In genomic region chr1:178497903-178498478, GRCh38 we compare ENCODE assay signal across 2 cellular contexts.
TF ChIP-seq lines count a peak whose summit lies in the region.

No MANE protein-coding gene starts in this region.

TF ChIP-seq in GM23338, 12 proteins besides CTCF, POLR2A, EP300 and RAD21:
- no peak for TF ChIP-seq ZNF462 (CRISPR knock-in tag; IDR thresholded peaks at IDR 0.05)

TF ChIP-seq in GM12878, 131 proteins besides CTCF, POLR2A, EP300 and RAD21:
- TF ChIP-seq NBN (IDR thresholded peaks at IDR 0.05) (no peak), FOXM1 (IDR thresholded peaks at IDR 0.05; ENCODE audit: low read depth, low read length) (no peak), TAF1 (IDR thresholded peaks at IDR 0.05; ENCODE audit: borderline replicate concordance, low read depth, low read length) (no peak), GABPA (IDR thresholded peaks at IDR 0.05; ENCODE audit: low read depth) (no peak), POLR2AphosphoS5 (IDR thresholded peaks at IDR 0.05; ENCODE audit: low read length) (no peak), CHD1 (IDR thresholded peaks at IDR 0.05; ENCODE audit: low read depth, low read length) (no peak), MAX (IDR thresholded peaks at IDR 0.05; ENCODE audit: low read depth, low read length) (no peak)
